Comparison of ENCODE assay signal across 16 cellular contexts in genomic region chr10:16586358-16587138, GRCh38.
DNase-seq lines count a peak whose midpoint lies in the region; ATAC-seq, FAIRE-seq and TF ChIP-seq lines count a peak whose summit lies in the region.
"Had no signal": no experiment of that assay in that cellular context is flagged by ENCODE, and none has a peak within 500 bp of the region (broad histone marks: within the 10 kb centered on the region; RNA-seq: fewer than 3 reads in every experiment).

No MANE protein-coding gene starts in this region.

- H3K36me3 Mint-ChIP-seq in activated T-helper 17 cell treated with anti-CD3 and anti-CD28 coated beads, Interleukin-2, amount 50 U/mL, for 72 hours (ENCODE audit: low read depth) = peaks cover 3% of the 10 kb centered on the region

- no peak overlapping the region for H3K4me3 Mint-ChIP-seq in activated T-helper 17 cell treated with anti-CD3 and anti-CD28 coated beads, Interleukin-2, amount 50 U/mL, for 72 hours
- H3K4me3 Mint-ChIP-seq: activated naive CD8-positive, alpha-beta T cell; memory B cell had no signal

- TF ChIP-seq EP300 in transverse colon (IDR thresholded peaks at IDR 0.05; ENCODE audit: low read depth) (no peak), HepG2 (IDR thresholded peaks at IDR 0.05; ENCODE audit: low read depth in 2 of 2, low read length in 2 of 2) (no peak), HepG2 (CRISPR knock-in tag; IDR thresholded peaks at IDR 0.05; ENCODE audit: borderline replicate concordance) (no peak)

- H3K27ac Mint-ChIP-seq in activated T-helper 17 cell treated with anti-CD3 and anti-CD28 coated beads, Interleukin-2, amount 50 U/mL, for 72 hours = no peak overlapping the region
- H3K27ac Mint-ChIP-seq: activated naive CD8-positive, alpha-beta T cell; memory B cell had no signal

- H3K4me3 ChIP-seq in transverse colon (no peak overlapping the region), HepG2 (replicated peaks in 1 of 3; ENCODE audit: insufficient read depth in 1 of 3, low read depth in 2 of 3, low read length in 3 of 3) (no peak overlapping the region), vagina (no peak overlapping the region)
- H3K4me3 ChIP-seq: HAP-1, heart left ventricle, SJSA1 had no signal

- TF ChIP-seq CTCF in transverse colon (IDR thresholded peaks at IDR 0.05) = no peak
- no peak for TF ChIP-seq CTCF in HepG2 (CRISPR knock-in tag; IDR thresholded peaks at IDR 0.05)
- TF ChIP-seq CTCF in vagina (IDR thresholded peaks at IDR 0.05) = no peak

- no peak overlapping the region for H3K9ac ChIP-seq in HepG2 (ENCODE audit: insufficient read depth, low read depth, low read length)

- H3K9me3 ChIP-seq in transverse colon = no peaks in the 10 kb centered on the region
- H3K9me3 ChIP-seq in HepG2 (ENCODE audit: low read length) = no peaks in the 10 kb centered on the region
- no peaks in the 10 kb centered on the region for H3K9me3 ChIP-seq in vagina
- H3K9me3 ChIP-seq: HAP-1, heart left ventricle, SJSA1 had no signal

- FAIRE-seq in HepG2 (lab: Jason Lieb, UNC) = no peak

- H3K27me3 ChIP-seq in transverse colon (no peaks in the 10 kb centered on the region), HepG2 (ENCODE audit: control insufficient read depth in 1 of 2, insufficient read depth in 2 of 2, low read length in 2 of 2) (no peaks in the 10 kb centered on the region), vagina (no peaks in the 10 kb centered on the region)
- H3K27me3 ChIP-seq: heart left ventricle, SJSA1 had no signal

- H2AFZ ChIP-seq in HepG2 (ENCODE audit: low read length) = no peak overlapping the region

- H4K20me1 ChIP-seq in HepG2 (ENCODE audit: insufficient read depth, low read length) = no peaks in the 10 kb centered on the region

- in situ Hi-C loops in transverse colon (cut with MboI; ENCODE audit: low pct_ligation_motif_present in 1 of 4, low pct_unique_long_range_greater_than_20kb in 1 of 4, low sequenced_read_pairs in 3 of 4) = no loop called here
- in situ Hi-C loops in HepG2 (cut with HindIII; ENCODE audit: extremely low pct_ligation_motif_present, low pct_unique_long_range_greater_than_20kb) = no loop called here

- no peaks in the 10 kb centered on the region for H3K9me3 Mint-ChIP-seq in activated T-helper 17 cell treated with anti-CD3 and anti-CD28 coated beads, Interleukin-2, amount 50 U/mL, for 72 hours

- CTCF ChIA-PET in HepG2 (lab: Yijun Ruan, JAX; ENCODE audit: low intra/inter-chr PET ratio, low total read pairs) = no interaction called here

- no TSS peak for BruUV-seq in HepG2 (replicated peaks; lab: Mats Ljungman, UMichigan)

- H3K4me1 ChIP-seq in transverse colon = no peaks in the 10 kb centered on the region
- H3K4me1 ChIP-seq in HepG2 (ENCODE audit: insufficient read depth, low read length) = peaks cover 17% of the 10 kb centered on the region; the same call in 1 of the 2 replicates
- no peaks in the 10 kb centered on the region for H3K4me1 ChIP-seq in vagina
- H3K4me1 ChIP-seq: HAP-1, SJSA1 had no signal

- POLR2A ChIA-PET in HepG2 (lab: Yijun Ruan, JAX) = no interaction called here

- H3K4me2 ChIP-seq in HepG2 (ENCODE audit: low read depth, low read length) = no peak overlapping the region

- H3K36me3 ChIP-seq in transverse colon = no peaks in the 10 kb centered on the region
- H3K36me3 ChIP-seq in HepG2 (replicated peaks in 1 of 2; ENCODE audit: control insufficient read depth in 1 of 2, insufficient read depth in 2 of 2, low read length in 2 of 2) = no peaks in the 10 kb centered on the region
- no peaks in the 10 kb centered on the region for H3K36me3 ChIP-seq in vagina
- H3K36me3 ChIP-seq: HAP-1 had no signal

- no peaks in the 10 kb centered on the region for H3K4me1 Mint-ChIP-seq in activated T-helper 17 cell treated with anti-CD3 and anti-CD28 coated beads, Interleukin-2, amount 50 U/mL, for 72 hours

- no peak for TF ChIP-seq POLR2A in transverse colon (IDR thresholded peaks at IDR 0.05)
- no peak for TF ChIP-seq POLR2A in HepG2 (IDR thresholded peaks at IDR 0.05; ENCODE audit: insufficient read depth in 1 of 2, low read depth in 2 of 2, low read length in 2 of 2)
- TF ChIP-seq POLR2A in vagina (IDR thresholded peaks at IDR 0.05) = no peak

- ATAC-seq in GM18870 (IDR thresholded peaks at IDR 0.05; ENCODE audit: unreplicated experiment) = peak; percentile 88
- peak; percentile 91 for ATAC-seq in GM21390 (IDR thresholded peaks at IDR 0.05; ENCODE audit: unreplicated experiment)
- ATAC-seq in HG03039 (IDR thresholded peaks at IDR 0.05; ENCODE audit: unreplicated experiment) = peak; percentile 89
- peak; percentile 85 for ATAC-seq in activated T-helper 17 cell treated with anti-CD3 and anti-CD28 coated beads, Interleukin-2, amount 50 U/mL, for 72 hours (replicated peaks)
- no peak for ATAC-seq in HepG2
- ATAC-seq: heart left ventricle had no signal

- DNase-seq in transverse colon = no peak
- no peak for DNase-seq in HepG2 (ENCODE audit: low spot score)
- DNase-seq in vagina (ENCODE audit: extremely low spot score in 2 of 2) = no peak
- no peak for DNase-seq in NCI-H2081 (lab: John Stamatoyannopoulos, UW)
- DNase-seq: activated CD4-positive, alpha-beta T cell treated with anti-CD3 and anti-CD28 coated beads for 4 hours; Calu3; heart left ventricle; NCI-H524 treated with DMSO at 0.1 percent for 48 hours had no signal

- no peaks in the 10 kb centered on the region for H3K79me2 ChIP-seq in HepG2 (ENCODE audit: insufficient read depth, low read length)

- WGBS in transverse colon (ENCODE audit: low coverage in 1 of 2), 2 donors = 73 to 83% methylated on average over 5 to 7 of the region's 7 CpGs
- WGBS in HepG2 (ENCODE audit: low lambda C conversion rate) = 72% methylated on average over 7 of the region's 7 CpGs

- H3K27me3 Mint-ChIP-seq in activated T-helper 17 cell treated with anti-CD3 and anti-CD28 coated beads, Interleukin-2, amount 50 U/mL, for 72 hours = peaks cover 6% of the 10 kb centered on the region

- no peak overlapping the region for H3K27ac ChIP-seq in transverse colon
- H3K27ac ChIP-seq in HepG2 (ENCODE audit: extremely low read length, insufficient read depth, low read length) = no peak overlapping the region
- no peak overlapping the region for H3K27ac ChIP-seq in vagina
- H3K27ac ChIP-seq: heart left ventricle, SJSA1 had no signal

- no peak for TF ChIP-seq RAD21 in HepG2 (CRISPR knock-in tag; IDR thresholded peaks at IDR 0.05)

- intact Hi-C loops in transverse colon (cut with DNase I; ENCODE audit: low total_unique reads) (no loop called here), HepG2 (cut with micrococcal nuclease; ENCODE audit: unreplicated experiment) (no loop called here), vagina (cut with DNase I) (no loop called here)

TF ChIP-seq in HepG2, 621 proteins besides CTCF, POLR2A, EP300 and RAD21:
- TF ChIP-seq JUN (CRISPR knock-in tag; IDR thresholded peaks at IDR 0.05) (no peak), GTF3A (CRISPR knock-in tag; conservative IDR thresholded peaks at IDR 0.05) (no peak), KLF9 (CRISPR knock-in tag; IDR thresholded peaks at IDR 0.05; ENCODE audit: low read depth) (no peak), GMEB2 (CRISPR knock-in tag; IDR thresholded peaks at IDR 0.05; ENCODE audit: low read depth) (no peak)
